In genomic region chr18:50663626-50664441, GRCh38 we compare ENCODE assay signal across 1 cellular context.
TF ChIP-seq lines count a peak whose summit lies in the region.

No MANE protein-coding gene starts in this region.

TF ChIP-seq in IMR-90, 13 proteins besides CTCF, POLR2A, EP300 and RAD21 (continued from another document):
- TF ChIP-seq ELK1 (IDR thresholded peaks at IDR 0.05; ENCODE audit: borderline replicate concordance, low read depth, low read length), result no peak
- no peak for TF ChIP-seq MAFK (IDR thresholded peaks at IDR 0.05; ENCODE audit: low read depth, low read length)
